Comparison of ENCODE assay signal across 25 cellular contexts in the genomic region with DNA sequence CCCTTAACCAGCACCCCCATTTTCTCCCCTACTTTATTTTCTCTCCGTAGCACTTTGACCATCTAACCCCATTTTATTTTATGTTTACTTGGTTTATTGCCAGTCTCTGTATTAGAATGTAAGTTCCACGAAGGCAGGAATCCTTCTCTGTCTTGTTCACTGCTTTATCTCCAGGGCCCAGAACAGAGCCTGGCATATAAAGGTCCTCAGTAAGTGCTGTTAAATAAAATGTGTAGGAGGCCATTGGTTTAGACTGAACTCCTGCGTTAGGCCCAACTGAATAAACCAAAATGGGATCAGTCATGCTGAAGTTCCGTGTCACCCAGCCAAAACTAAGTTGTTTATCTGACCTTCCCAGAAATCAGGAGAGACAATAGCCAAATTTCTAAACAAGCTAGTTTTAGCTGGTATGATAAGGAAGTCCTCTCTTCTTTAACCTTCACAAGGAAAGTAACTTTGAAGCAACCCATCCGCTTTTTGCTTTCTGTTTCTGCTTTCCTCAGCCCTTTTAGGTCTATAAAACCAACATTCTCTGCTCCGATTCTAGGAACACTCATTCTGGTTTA. TPM values are rescaled to one million over a fixed set of nuclear protein-coding genes. Genes with fewer than 3 reads are reported as not detected.
"Had no signal": no experiment of that assay in that cellular context is flagged by ENCODE, and none has a peak within 500 bp of the region (broad histone marks: within the 10 kb centered on the region; RNA-seq: fewer than 3 reads in every experiment).

No MANE protein-coding gene starts in this region.

- DNase-seq: activated CD4-positive, alpha-beta T cell treated with anti-CD3 and anti-CD28 coated beads for 4 hours; activated CD8-positive, alpha-beta memory T cell treated with anti-CD3 and anti-CD28 coated beads, Interleukin-2, amount 50 U/mL, for 4 hours; activated CD8-positive, alpha-beta T cell treated with anti-CD3 and anti-CD28 coated beads for 36 hours; activated gamma-delta T cell treated with Interleukin-2 at 50 U/mL for 16 hours; activated naive CD4-positive, alpha-beta T cell treated with anti-CD3 and anti-CD28 coated beads, Interleukin-2, amount 50 U/mL, for 16 hours; activated naive CD8-positive, alpha-beta T cell treated with anti-CD3 and anti-CD28 coated beads, Interleukin-2, amount 10 ng/mL, durations not matched to agents 7 days and 5 days; activated T-cell treated with anti-CD3 and anti-CD28 coated beads, Interleukin-2, amount 50 U/mL, for 72 hours; aorta; body of pancreas; NCI-H1092 treated with DMSO at 0.1 percent for 48 hours; NCI-H1417 treated with DMSO at 0.1 percent for 48 hours; NCI-H1694; NCI-H2029; NCI-H2107; NCI-H524; PC-9; SIG-M5; T-helper 1 cell had no signal

- ATAC-seq: activated CD4-positive, CD25-positive, alpha-beta regulatory T cell treated with anti-CD3 and anti-CD28 coated beads, Interleukin-2, amount 50 U/mL, for 24 hours; activated CD8-positive, alpha-beta T cell treated with anti-CD3 and anti-CD28 coated beads for 36 hours; activated T-cell treated with anti-CD3 and anti-CD28 coated beads, Interleukin-2, amount 50 U/mL, for 72 hours; body of pancreas had no signal

- H3K27ac ChIP-seq: body of pancreas, KMS-11, PC-9, SK-N-MC had no signal

- H3K4me3 ChIP-seq: body of pancreas, PC-9, SK-N-MC had no signal

- H2AFZ ChIP-seq: PC-9 had no signal

- H3K9me3 ChIP-seq: body of pancreas had no signal

- H3K9ac ChIP-seq: KMS-11 had no signal

- H3K27me3 ChIP-seq: body of pancreas had no signal

- H3K4me2 ChIP-seq: KMS-11 had no signal

RNA-seq across cellular contexts. Expression of gene CCNJL, which starts 29.0 kb away (rescaled TPM):
- total RNA-seq: activated CD8-positive, alpha-beta T cell treated with anti-CD3 and anti-CD28 coated beads for 36 hours; activated T-cell treated with anti-CD3 and anti-CD28 coated beads, Interleukin-2, amount 50 U/mL, for 72 hours; activated T-helper 2 cell treated with anti-CD3 and anti-CD28 coated beads, Interferon-gamma antibody, Interleukin-2, Interleukin-4, amounts not matched to agents 10 μg/mL and 5 μg/mL and 100 μg/mL, durations not matched to agents 14 hours and 24 hours and 36 hours; T-helper 2 cell treated with Interferon-gamma antibody and Interleukin-4, amounts not matched to agents 100 ng/mL and 5 ng/mL, for 36 hours had no signal
- polyA plus RNA-seq: IgD-negative memory B cell had no signal

RNA-seq across cellular contexts. Expression of gene C1QTNF2, which starts 29.0 kb away (rescaled TPM):
- total RNA-seq: activated CD8-positive, alpha-beta T cell treated with anti-CD3 and anti-CD28 coated beads for 36 hours; activated naive CD8-positive, alpha-beta T cell treated with anti-CD3 and anti-CD28 coated beads, Interleukin-2, amount 10 ng/mL, durations not matched to agents 7 days and 5 days; activated T-cell treated with anti-CD3 and anti-CD28 coated beads, Interleukin-2, amount 50 U/mL, for 72 hours; activated T-helper 2 cell treated with anti-CD3 and anti-CD28 coated beads, Interferon-gamma antibody, Interleukin-2, Interleukin-4, amounts not matched to agents 10 μg/mL and 5 μg/mL and 100 μg/mL, durations not matched to agents 14 hours and 24 hours and 36 hours; MCF 10A; T-helper 2 cell treated with Interferon-gamma antibody and Interleukin-4, amounts not matched to agents 100 ng/mL and 5 ng/mL, for 36 hours had no signal
- polyA plus RNA-seq: IgD-negative memory B cell had no signal
